ENCODE assay signal across 8 cellular contexts in the genomic region with DNA sequence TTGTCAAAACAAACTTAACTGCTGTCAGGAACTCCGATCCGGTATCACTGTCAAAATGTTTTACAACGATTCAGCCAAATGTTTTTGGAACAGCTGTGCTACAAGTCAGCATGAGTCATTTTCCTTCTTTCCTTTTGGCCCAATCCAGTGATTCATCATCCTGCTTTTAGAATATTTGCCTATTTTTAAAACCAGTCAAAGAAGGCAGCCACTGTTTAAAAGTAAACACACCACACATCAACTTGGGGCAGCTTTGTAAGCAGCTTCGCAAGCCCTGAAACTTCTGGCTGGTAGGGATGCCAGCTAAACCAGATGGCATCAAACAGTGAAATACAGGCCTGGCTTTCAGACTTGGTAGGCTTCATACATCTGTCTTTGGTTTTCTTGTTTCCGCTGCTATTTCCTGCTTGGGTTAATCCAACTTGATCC. TPM values are rescaled to one million over a fixed set of nuclear protein-coding genes. Genes with fewer than 3 reads are reported as not detected.
DNase-seq lines count a peak whose midpoint lies in the region; ATAC-seq and TF ChIP-seq lines count a peak whose summit lies in the region.

No MANE protein-coding gene starts in this region.

- H3K36me3 ChIP-seq in brain microvascular endothelial cell (replicated peaks) = no peaks in the 10 kb centered on the region
- H3K36me3 ChIP-seq in lower lobe of right lung = no peaks in the 10 kb centered on the region

- H3K27ac ChIP-seq in brain microvascular endothelial cell = peak overlapping the region; percentile 86
- peak overlapping the region; percentile 31 for H3K27ac ChIP-seq in lower lobe of right lung

- ATAC-seq in HG03354 (IDR thresholded peaks at IDR 0.05; ENCODE audit: poor library complexity, severe bottlenecking, unreplicated experiment) (peak; percentile 49), lower lobe of right lung (peak in 1 of 2 donors; percentile 63), HG02938 (IDR thresholded peaks at IDR 0.05; ENCODE audit: unreplicated experiment) (no peak)

- TF ChIP-seq POLR2A in erythroblast (IDR thresholded peaks at IDR 0.05; ENCODE audit: low read length) = no peak

- no peaks in the 10 kb centered on the region for H3K9me3 ChIP-seq in lower lobe of right lung

- peaks cover 24% of the 10 kb centered on the region for H3K4me1 ChIP-seq in lower lobe of right lung

- in situ Hi-C loops in brain microvascular endothelial cell (cut with HindIII; ENCODE audit: low pct_ligation_motif_present, low sequenced_read_pairs) = no loop called here

- no peaks in the 10 kb centered on the region for H3K27me3 ChIP-seq in brain microvascular endothelial cell (replicated peaks)
- no peaks in the 10 kb centered on the region for H3K27me3 ChIP-seq in lower lobe of right lung (ENCODE audit: low read depth)

- H3K4me3 ChIP-seq in brain microvascular endothelial cell (ENCODE audit: low read depth, low read length) (no peak overlapping the region), lower lobe of right lung (no peak overlapping the region)

- DNase-seq in A172 (ENCODE audit: low spot score) (peak; percentile 97), brain microvascular endothelial cell (peak; percentile 83), lower lobe of right lung (no peak), erythroblast (lab: John Stamatoyannopoulos, UW) (no peak)
- DNase-seq in activated CD4-positive, CD25-positive, alpha-beta regulatory T cell treated with anti-CD3 and anti-CD28 coated beads, Interleukin-2, amount 50 U/mL, for 72 hours = no peak
- DNase-seq in central memory CD4-positive, alpha-beta T cell = no peak

- no peak for TF ChIP-seq CTCF in brain microvascular endothelial cell (IDR thresholded peaks at IDR 0.05; ENCODE audit: low read depth, low read length, missing control alignments)
- TF ChIP-seq CTCF in lower lobe of right lung (IDR thresholded peaks at IDR 0.05) = no peak

- intact Hi-C loops in lower lobe of right lung (cut with DNase I) = no loop called here

RNA-seq across cellular contexts. Expression of gene MAP3K7CL, which starts 14.9 kb away (rescaled TPM):
- 19.4 and 21.7 TPM in 2 replicates for total RNA-seq in A172 (2014; rRNA removed; shearing (Covaris generic))
- 8.3 TPM for total RNA-seq in lower lobe of right lung

Comparison
In these comparisons a context has a peak if more than half of its experiments do, and no peak if none do; other contexts are left out.
1. DNase-seq: peak in A172 (single experiment) and brain microvascular endothelial cell (single experiment); none in lower lobe of right lung (single experiment), activated CD4-positive, CD25-positive, alpha-beta regulatory T cell treated with anti-CD3 and anti-CD28 coated beads, Interleukin-2, amount 50 U/mL, for 72 hours (single experiment), central memory CD4-positive, alpha-beta T cell (single experiment) and erythroblast (0 of 2).